ENCODE assay signal across 11 cellular contexts in genomic region chr5:181198905-181199519, GRCh38. TPM values are rescaled to one million over a fixed set of nuclear protein-coding genes. Genes with fewer than 3 reads are reported as not detected.
DNase-seq lines count a peak whose midpoint lies in the region; ATAC-seq and TF ChIP-seq lines count a peak whose summit lies in the region.
"Had no signal": no experiment of that assay in that cellular context is flagged by ENCODE, and none has a peak within 500 bp of the region (broad histone marks: within the 10 kb centered on the region; RNA-seq: fewer than 3 reads in every experiment).

No MANE protein-coding gene starts in this region.

- no peaks in the 10 kb centered on the region for H3K36me3 Mint-ChIP-seq in memory B cell
- no peaks in the 10 kb centered on the region for H3K36me3 Mint-ChIP-seq in CD8-positive, alpha-beta memory T cell
- peaks cover 22 to 57% of the 10 kb centered on the region in 2 donors for H3K36me3 Mint-ChIP-seq in CD14-positive monocyte

- DNase-seq in memory B cell (ENCODE audit: low spot score in 2 of 2), result peak in 1 of 2 donors; percentile 60
- DNase-seq in T-helper 1 cell, result no peak
- no peak for DNase-seq in activated effector memory CD4-positive, alpha-beta T cell treated with Interleukin-2 at 50 U/mL for 16 hours
- DNase-seq in CD8-positive, alpha-beta memory T cell, result no peak
- no peak for DNase-seq in CD14-positive monocyte (ENCODE audit: low spot score)
- DNase-seq: COR-L47; stimulated activated naive CD8-positive, alpha-beta T cell treated with anti-CD3 and anti-CD28 coated beads, Interleukin-15, Interleukin-2, amounts not matched to agents 100 U/mL and 50 U/mL, for 24 hours had no signal

- H3K9me3 ChIP-seq in CD8-positive, alpha-beta memory T cell (ENCODE audit: low read length), result no peaks in the 10 kb centered on the region

- H3K27ac ChIP-seq in CD8-positive, alpha-beta memory T cell (ENCODE audit: low read depth, low read length), result no peak overlapping the region
- H3K27ac ChIP-seq: skin epidermis had no signal

- H3K9me3 Mint-ChIP-seq in memory B cell (no peaks in the 10 kb centered on the region), CD14-positive monocyte (peaks cover 0 to 3% (median 0%) of the 10 kb centered on the region in 7 donors)
- H3K9me3 Mint-ChIP-seq in CD8-positive, alpha-beta memory T cell, result no peaks in the 10 kb centered on the region

- CTCF ChIA-PET in CD8-positive, alpha-beta memory T cell (lab: Charles Lee), result interaction anchor here (1.3 to 3.5 kb wide), 3 partner anchors 9 to 14 kb away, joined by 4 to 15 read pairs (median 4); no protein-coding TSS in a partner anchor

- H3K27me3 Mint-ChIP-seq in memory B cell (peaks cover under 1% of the 10 kb centered on the region), CD14-positive monocyte (ENCODE audit: low read depth in 3 of 3) (peaks cover 0 to 1% (median under 1%) of the 10 kb centered on the region in 3 donors)
- peaks cover 0 to under 1% of the 10 kb centered on the region in 2 donors for H3K27me3 Mint-ChIP-seq in CD8-positive, alpha-beta memory T cell

- ATAC-seq in GM18858 (IDR thresholded peaks at IDR 0.05; ENCODE audit: unreplicated experiment) (peak; percentile 70), GM21723 (IDR thresholded peaks at IDR 0.05; ENCODE audit: unreplicated experiment) (peak; percentile 61), HG03342 (IDR thresholded peaks at IDR 0.05; ENCODE audit: unreplicated experiment) (peak; percentile 82), memory B cell (ENCODE audit: low read depth) (peak; percentile 93)
- ATAC-seq: stimulated activated naive CD8-positive, alpha-beta T cell treated with anti-CD3 and anti-CD28 coated beads, Interleukin-15, Interleukin-2, amounts not matched to agents 100 U/mL and 50 U/mL, for 24 hours had no signal

- peak overlapping the region; percentile 1 for H3K4me3 Mint-ChIP-seq in memory B cell
- peak overlapping the region in 1 of 7 donors; percentile 26 for H3K4me3 Mint-ChIP-seq in CD8-positive, alpha-beta memory T cell
- no peak overlapping the region for H3K4me3 Mint-ChIP-seq in CD14-positive monocyte

- H3K27ac Mint-ChIP-seq in memory B cell (peak overlapping the region; percentile 35), CD14-positive monocyte (no peak overlapping the region)
- no peak overlapping the region for H3K27ac Mint-ChIP-seq in CD8-positive, alpha-beta memory T cell

- peaks cover 19% of the 10 kb centered on the region for H3K4me1 Mint-ChIP-seq in memory B cell
- H3K4me1 Mint-ChIP-seq in CD8-positive, alpha-beta memory T cell, result peaks cover 0 to 4% (median 3%) of the 10 kb centered on the region in 3 donors
- peaks cover 38% of the 10 kb centered on the region for H3K4me1 Mint-ChIP-seq in CD14-positive monocyte

- H3K36me3 ChIP-seq in CD8-positive, alpha-beta memory T cell (ENCODE audit: insufficient read depth, low read length), result no peaks in the 10 kb centered on the region

- intact Hi-C loops in CD14-positive monocyte (cut with micrococcal nuclease), result no loop called here

- no peaks in the 10 kb centered on the region for H3K27me3 ChIP-seq in CD8-positive, alpha-beta memory T cell (ENCODE audit: insufficient read depth, low read length, poor library complexity, severe bottlenecking)

- no peak overlapping the region for H3K4me3 ChIP-seq in CD8-positive, alpha-beta memory T cell (ENCODE audit: low read length)
- H3K4me3 ChIP-seq: skin epidermis had no signal

- TF ChIP-seq CTCF in CD14-positive monocyte (IDR thresholded peaks at IDR 0.05), result no peak

- POLR2A ChIA-PET in CD8-positive, alpha-beta memory T cell (lab: Charles Lee), result no interaction called here

- H3K4me1 ChIP-seq in CD8-positive, alpha-beta memory T cell (ENCODE audit: insufficient read depth, low read length), result peaks cover 6% of the 10 kb centered on the region

RNA-seq across cellular contexts. Expression of gene TRIM7, which starts 6.0 kb away (rescaled TPM):
- total RNA-seq in CD8-positive, alpha-beta memory T cell, result 1 to 10 TPM; 2.2 to 2.3 TPM
- polyA plus RNA-seq in CD8-positive, alpha-beta memory T cell, result 0.74 TPM
- polyA plus RNA-seq in CD14-positive monocyte, result 10 to 100 TPM; 10.3 to 12.8 TPM

RNA-seq across cellular contexts. Expression of gene TRIM41, which starts 24.1 kb away (rescaled TPM):
- 10 to 100 TPM; 35.2 to 42.7 TPM for total RNA-seq in CD8-positive, alpha-beta memory T cell
- polyA plus RNA-seq in CD8-positive, alpha-beta memory T cell, result 2.2 TPM
- polyA plus RNA-seq in CD14-positive monocyte, result under 1 TPM; 0.12 to 0.24 TPM

RNA-seq across cellular contexts. Expression of gene RACK1, which starts 44.7 kb away (rescaled TPM):
- total RNA-seq in CD8-positive, alpha-beta memory T cell, result 1,000 to 10,000 TPM; 2,341 to 2,398 TPM
- polyA plus RNA-seq in CD8-positive, alpha-beta memory T cell, result 1,821 TPM
- polyA plus RNA-seq in CD14-positive monocyte, result 1,000 to 10,000 TPM; 1,150 to 1,195 TPM

RNA-seq across cellular contexts. Expression of gene OR2V2, which starts 51.6 kb away (rescaled TPM):
- not detected for total RNA-seq in CD8-positive, alpha-beta memory T cell
- polyA plus RNA-seq in CD8-positive, alpha-beta memory T cell, result not detected
- polyA plus RNA-seq in CD14-positive monocyte, result not detected
